17 cellular contexts compared by ENCODE assay signal in genomic region chr3:59895972-59896371, GRCh38.
DNase-seq lines count a peak whose midpoint lies in the region; ATAC-seq, FAIRE-seq and TF ChIP-seq lines count a peak whose summit lies in the region.
"Had no signal": no experiment of that assay in that cellular context is flagged by ENCODE, and none has a peak within 500 bp of the region (broad histone marks: within the 10 kb centered on the region; RNA-seq: fewer than 3 reads in every experiment).

No MANE protein-coding gene starts in this region.

- no peak overlapping the region for H3K4me3 Mint-ChIP-seq in activated CD4-positive, alpha-beta T cell treated with anti-CD3 and anti-CD28 coated beads, Interleukin-2, amount 10 ng/mL, durations not matched to agents 24 days and 14 days

- H3K27me3 Mint-ChIP-seq in activated CD4-positive, alpha-beta T cell treated with anti-CD3 and anti-CD28 coated beads, Interleukin-2, amount 10 ng/mL, durations not matched to agents 24 days and 14 days = no peaks in the 10 kb centered on the region

- H3K9ac ChIP-seq in DND-41 (ENCODE audit: low read depth, low read length) = no peak overlapping the region
- H3K9ac ChIP-seq: BLaER1 treated with 17β-estradiol and CSF1 and Interleukin-3, amounts not matched to agents 10 nM and 100 nM had no signal

- peaks cover 35% of the 10 kb centered on the region for H3K36me3 Mint-ChIP-seq in activated CD4-positive, alpha-beta T cell treated with anti-CD3 and anti-CD28 coated beads, Interleukin-2, amount 10 ng/mL, durations not matched to agents 24 days and 14 days (ENCODE audit: low read depth)

- peaks cover 24% of the 10 kb centered on the region for H3K36me3 ChIP-seq in DND-41 (ENCODE audit: insufficient read depth, low read length)
- H3K36me3 ChIP-seq in bronchial epithelial cell (ENCODE audit: control insufficient read depth, insufficient read depth, low read length) = no peaks in the 10 kb centered on the region
- no peaks in the 10 kb centered on the region for H3K36me3 ChIP-seq in thyroid gland
- H3K36me3 ChIP-seq: BLaER1 treated with 17β-estradiol and CSF1 and Interleukin-3, amounts not matched to agents 10 nM and 100 nM had no signal

- H3K4me3 ChIP-seq in DND-41 (ENCODE audit: low read depth in 1 of 2, low read length in 2 of 2) (no peak overlapping the region), bronchial epithelial cell (ENCODE audit: low read depth, low read length) (no peak overlapping the region), thyroid gland (replicated peaks in 1 of 3) (no peak overlapping the region)
- H3K4me3 ChIP-seq: BLaER1 treated with 17β-estradiol and CSF1 and Interleukin-3, amounts not matched to agents 10 nM and 100 nM had no signal

- H3K9me3 Mint-ChIP-seq in activated CD4-positive, alpha-beta T cell treated with anti-CD3 and anti-CD28 coated beads, Interleukin-2, amount 10 ng/mL, durations not matched to agents 24 days and 14 days = peaks cover 8% of the 10 kb centered on the region

- no peaks in the 10 kb centered on the region for H3K27me3 ChIP-seq in DND-41 (ENCODE audit: insufficient read depth, low read length, poor library complexity)
- H3K27me3 ChIP-seq in bronchial epithelial cell (ENCODE audit: control insufficient read depth, insufficient read depth, low read length) = no peaks in the 10 kb centered on the region
- H3K27me3 ChIP-seq in thyroid gland = no peaks in the 10 kb centered on the region
- H3K27me3 ChIP-seq: BLaER1 treated with 17β-estradiol and CSF1 and Interleukin-3, amounts not matched to agents 10 nM and 100 nM had no signal

- H3K4me1 ChIP-seq in DND-41 (ENCODE audit: insufficient read depth, low read length) (0 out of 2 replicates have a peak, but pooled peaks cover 3% of the 10 kb centered on the region), thyroid gland (no peaks in the 10 kb centered on the region)
- H3K4me1 ChIP-seq: BLaER1 treated with 17β-estradiol and CSF1 and Interleukin-3, amounts not matched to agents 10 nM and 100 nM had no signal

- H3K27ac ChIP-seq in DND-41 (ENCODE audit: low read length) (no peak overlapping the region), thyroid gland (no peak overlapping the region)
- H3K27ac ChIP-seq: BLaER1 treated with 17β-estradiol and CSF1 and Interleukin-3, amounts not matched to agents 10 nM and 100 nM had no signal

- H3K9me3 ChIP-seq in DND-41 (ENCODE audit: insufficient read depth, low read length, severe bottlenecking) (no peaks in the 10 kb centered on the region), thyroid gland (no peaks in the 10 kb centered on the region)

- TF ChIP-seq CTCF in DND-41 (IDR thresholded peaks at IDR 0.05; ENCODE audit: borderline replicate concordance, extremely low read depth, low read length, poor library complexity, severe bottlenecking) = no peak
- TF ChIP-seq CTCF in bronchial epithelial cell (IDR thresholded peaks at IDR 0.05; ENCODE audit: insufficient read depth, low read length, severe bottlenecking) = no peak
- no peak for TF ChIP-seq CTCF in thyroid gland (IDR thresholded peaks at IDR 0.05)

- H3K27ac Mint-ChIP-seq in activated CD4-positive, alpha-beta T cell treated with anti-CD3 and anti-CD28 coated beads, Interleukin-2, amount 10 ng/mL, durations not matched to agents 24 days and 14 days = peak overlapping the region; percentile 0

- H3K4me2 ChIP-seq in DND-41 (ENCODE audit: insufficient read depth, low read length) = no peak overlapping the region
- H3K4me2 ChIP-seq: BLaER1 treated with 17β-estradiol and CSF1 and Interleukin-3, amounts not matched to agents 10 nM and 100 nM had no signal

- intact Hi-C loops in activated CD4-positive, alpha-beta T cell treated with anti-CD3 and anti-CD28 coated beads, Interleukin-2, amount 10 ng/mL, durations not matched to agents 24 days and 14 days (cut with micrococcal nuclease) = no loop called here
- intact Hi-C loops in thyroid gland (cut with DNase I) = no loop called here

- WGBS in thyroid gland, 2 donors = 69 to 71% methylated on average over 3 of the region's 3 CpGs

- peak; percentile 13 for FAIRE-seq in bronchial epithelial cell (lab: Jason Lieb, UNC)
- FAIRE-seq: H1 had no signal

- H3K79me2 ChIP-seq in DND-41 (ENCODE audit: insufficient read depth, low read length) = no peaks in the 10 kb centered on the region; the same call in 1 of the 2 replicates

- ATAC-seq in DND-41 (ENCODE audit: insufficient read depth, low read depth) = peak; percentile 29; the same call in 1 of the 3 replicates

- H3K4me1 Mint-ChIP-seq in activated CD4-positive, alpha-beta T cell treated with anti-CD3 and anti-CD28 coated beads, Interleukin-2, amount 10 ng/mL, durations not matched to agents 24 days and 14 days = peaks cover 15% of the 10 kb centered on the region

- H2AFZ ChIP-seq in DND-41 (ENCODE audit: low read depth, low read length) = no peak overlapping the region

- TF ChIP-seq POLR2A in thyroid gland (IDR thresholded peaks at IDR 0.05) = no peak

- no peak for DNase-seq in activated CD4-positive, alpha-beta T cell treated with anti-CD3 and anti-CD28 coated beads, Interleukin-2, amount 10 ng/mL, durations not matched to agents 24 days and 14 days
- DNase-seq in activated CD4-positive, alpha-beta T cell treated with anti-CD3 and anti-CD28 coated beads, Interleukin-2, amount 50 U/mL, for 4 hours = no peak
- DNase-seq in Ammon's horn (ENCODE audit: low spot score) = peak; percentile 9
- no peak for DNase-seq in DND-41
- no peak for DNase-seq in bronchial epithelial cell (ENCODE audit: low read depth)
- no peak for DNase-seq in NCI-H510A treated with DMSO at 0.1 percent for 48 hours (lab: John Stamatoyannopoulos, UW)
- DNase-seq in thyroid gland = no peak
- DNase-seq: DMS79, NCI-H1105 treated with DMSO at 0.1 percent for 48 hours, NCI-H1694, NCI-H2081 treated with DMSO at 0.1 percent for 48 hours, NCI-H2227 treated with DMSO at 0.1 percent for 48 hours, NCI-H526, OCI-M1, Right ventricle myocardium superior had no signal

- no peaks in the 10 kb centered on the region for H4K20me1 ChIP-seq in DND-41 (ENCODE audit: insufficient read depth, low read length)
- H4K20me1 ChIP-seq: BLaER1 treated with 17β-estradiol and CSF1 and Interleukin-3, amounts not matched to agents 10 nM and 100 nM had no signal
